In the genomic region with DNA sequence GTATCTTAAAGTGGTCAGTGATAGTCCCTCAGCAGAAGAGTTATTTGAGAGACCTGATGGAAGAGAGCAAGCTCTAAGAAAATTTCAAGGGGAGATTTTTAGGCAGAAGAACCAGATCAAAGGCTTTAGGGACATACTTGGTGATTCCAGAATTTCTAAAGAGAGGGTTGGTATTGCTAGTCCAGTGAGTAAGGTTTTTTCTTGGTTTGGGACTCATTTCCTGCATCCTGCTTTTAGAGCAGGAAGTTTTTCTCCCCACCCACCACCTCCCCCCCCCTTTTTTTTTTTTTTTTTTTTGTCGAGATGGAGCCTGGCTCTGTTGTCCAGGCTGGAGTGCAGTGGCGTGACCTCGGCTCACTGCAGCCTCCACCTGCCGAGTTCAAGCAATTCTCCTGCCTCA, we compare ENCODE assay signal across 19 cellular contexts. TPM values are rescaled to one million over a fixed set of nuclear protein-coding genes. Genes with fewer than 3 reads are reported as not detected.
DNase-seq lines count a peak whose midpoint lies in the region; ATAC-seq and TF ChIP-seq lines count a peak whose summit lies in the region.
"Had no signal": no experiment of that assay in that cellular context is flagged by ENCODE, and none has a peak within 500 bp of the region (broad histone marks: within the 10 kb centered on the region; RNA-seq: fewer than 3 reads in every experiment).

No MANE protein-coding gene starts in this region.

- CTCF ChIA-PET in activated CD4-positive, alpha-beta T cell treated with anti-CD3 and anti-CD28 coated beads, Interleukin-2, amount 10 ng/mL, durations not matched to agents 7 days and 5 days (lab: Charles Lee): no interaction called here

- ATAC-seq in gastrocnemius medialis (no peak), GM21528 (IDR thresholded peaks at IDR 0.05; ENCODE audit: low FRiP score, unreplicated experiment) (no peak)
- ATAC-seq: GM12878 had no signal

- no peaks in the 10 kb centered on the region for H3K9me3 ChIP-seq in gastrocnemius medialis
- H3K9me3 ChIP-seq: HAP-1 had no signal

- in situ Hi-C loops in gastrocnemius medialis (cut with MboI; ENCODE audit: low sequenced_read_pairs in 4 of 4): no loop called here

- H3K27ac Mint-ChIP-seq in activated CD4-positive, alpha-beta T cell treated with anti-CD3 and anti-CD28 coated beads, Interleukin-2, amount 10 ng/mL, durations not matched to agents 7 days and 5 days: peak overlapping the region; percentile 43

- H3K27me3 ChIP-seq in gastrocnemius medialis: no peaks in the 10 kb centered on the region
- H3K27me3 ChIP-seq: BLaER1 treated with 17β-estradiol and CSF1 and Interleukin-3, amounts not matched to agents 10 nM and 100 nM had no signal

- H3K9me3 Mint-ChIP-seq in activated CD4-positive, alpha-beta T cell treated with anti-CD3 and anti-CD28 coated beads, Interleukin-2, amount 10 ng/mL, durations not matched to agents 7 days and 5 days: peaks cover 3% of the 10 kb centered on the region

- peaks cover 0 to 37% of the 10 kb centered on the region in 2 donors for H3K36me3 ChIP-seq in gastrocnemius medialis

- TF ChIP-seq POLR2A in gastrocnemius medialis (IDR thresholded peaks at IDR 0.05): no peak

- H3K4me3 ChIP-seq in foreskin fibroblast (ENCODE audit: low read depth in 1 of 2, low read length in 2 of 2): no peak overlapping the region
- no peak overlapping the region for H3K4me3 ChIP-seq in gastrocnemius medialis
- H3K4me3 ChIP-seq: BLaER1 treated with 17β-estradiol and CSF1 and Interleukin-3, amounts not matched to agents 10 nM and 100 nM; GM12878; HAP-1 had no signal

- no peaks in the 10 kb centered on the region for H3K27me3 Mint-ChIP-seq in activated CD4-positive, alpha-beta T cell treated with anti-CD3 and anti-CD28 coated beads, Interleukin-2, amount 10 ng/mL, durations not matched to agents 7 days and 5 days

- H3K27ac ChIP-seq in gastrocnemius medialis: peak overlapping the region in 3 of 4 donors; percentile 7 to 57 (median 35)
- H3K27ac ChIP-seq: 22Rv1; BLaER1 treated with 17β-estradiol and CSF1 and Interleukin-3, amounts not matched to agents 10 nM and 100 nM had no signal

- no peak for DNase-seq in activated CD4-positive, alpha-beta T cell treated with anti-CD3 and anti-CD28 coated beads, Interleukin-2, amount 10 ng/mL, durations not matched to agents 7 days and 5 days
- no peak for DNase-seq in activated CD4-positive, alpha-beta T cell treated with anti-CD3 and anti-CD28 coated beads for 48 hours
- DNase-seq in HCEC 1CT (peak; percentile 6), foreskin fibroblast (peak; percentile 2 to 13), gastrocnemius medialis (no peak), NCI-H2196 treated with DMSO at 0.1 percent for 48 hours (lab: John Stamatoyannopoulos, UW; ENCODE audit: unreplicated experiment) (no peak), NCI-H2171 treated with DMSO at 0.1 percent for 48 hours (lab: John Stamatoyannopoulos, UW) (no peak)
- DNase-seq: DMS53; NCI-H146; NCI-H2081 treated with DMSO at 0.1 percent for 48 hours; NCI-H345; NCI-H69; NK-92 treated with Interleukin-12 subunit alpha and Interleukin-12 subunit beta, amount 100 ng/mL, for 24 hours; OCI-M1 had no signal

- peaks cover 40% of the 10 kb centered on the region for H3K36me3 Mint-ChIP-seq in activated CD4-positive, alpha-beta T cell treated with anti-CD3 and anti-CD28 coated beads, Interleukin-2, amount 10 ng/mL, durations not matched to agents 7 days and 5 days (ENCODE audit: low read depth)

- TF ChIP-seq CTCF in foreskin fibroblast (IDR thresholded peaks at IDR 0.05; ENCODE audit: low read depth, low read length): no peak
- TF ChIP-seq CTCF in gastrocnemius medialis (IDR thresholded peaks at IDR 0.05 in 4 of 5, conservative IDR thresholded peaks at IDR 0.05 in 1 of 5): no peak

- H3K4me1 Mint-ChIP-seq in activated CD4-positive, alpha-beta T cell treated with anti-CD3 and anti-CD28 coated beads, Interleukin-2, amount 10 ng/mL, durations not matched to agents 7 days and 5 days: peaks cover 3% of the 10 kb centered on the region

- POLR2A ChIA-PET in activated CD4-positive, alpha-beta T cell treated with anti-CD3 and anti-CD28 coated beads, Interleukin-2, amount 10 ng/mL, durations not matched to agents 7 days and 5 days (lab: Charles Lee): no interaction called here

- no peaks in the 10 kb centered on the region for H3K4me1 ChIP-seq in gastrocnemius medialis
- H3K4me1 ChIP-seq: BLaER1 treated with 17β-estradiol and CSF1 and Interleukin-3, amounts not matched to agents 10 nM and 100 nM had no signal

- no peak overlapping the region for H3K4me3 Mint-ChIP-seq in activated CD4-positive, alpha-beta T cell treated with anti-CD3 and anti-CD28 coated beads, Interleukin-2, amount 10 ng/mL, durations not matched to agents 7 days and 5 days

- intact Hi-C loops in gastrocnemius medialis (cut with DNase I; ENCODE audit: low total_unique reads): no loop called here

RNA-seq across cellular contexts. Expression of gene DYSF, which starts 42.6 kb away (rescaled TPM):
- under 1 TPM; 0.12 TPM for total RNA-seq in activated CD4-positive, alpha-beta T cell treated with anti-CD3 and anti-CD28 coated beads, Interleukin-2, amount 10 ng/mL, durations not matched to agents 7 days and 5 days
- 100 to 1,000 TPM in 2 of 4 donors, 10 to 100 TPM in 2; 40.7 to 267 (median 153) TPM for total RNA-seq in gastrocnemius medialis

Comparison
In these comparisons a context has a peak if more than half of its experiments do, and no peak if none do; other contexts are left out.
1. DNase-seq: peak in HCEC 1CT (single experiment) and foreskin fibroblast (2 of 2); none in activated CD4-positive, alpha-beta T cell treated with anti-CD3 and anti-CD28 coated beads, Interleukin-2, amount 10 ng/mL, durations not matched to agents 7 days and 5 days (single experiment), activated CD4-positive, alpha-beta T cell treated with anti-CD3 and anti-CD28 coated beads for 48 hours (single experiment), gastrocnemius medialis (0 of 2), NCI-H2196 treated with DMSO at 0.1 percent for 48 hours (single experiment) and NCI-H2171 treated with DMSO at 0.1 percent for 48 hours (single experiment).
2. RNA of gene DYSF, which starts 42.6 kb away (total RNA-seq): 40.7 to 267 TPM in gastrocnemius medialis; 0.12 TPM in activated CD4-positive, alpha-beta T cell treated with anti-CD3 and anti-CD28 coated beads, Interleukin-2, amount 10 ng/mL, durations not matched to agents 7 days and 5 days; every median in the first group is over 10 times any median in the second.